In the genomic region with DNA sequence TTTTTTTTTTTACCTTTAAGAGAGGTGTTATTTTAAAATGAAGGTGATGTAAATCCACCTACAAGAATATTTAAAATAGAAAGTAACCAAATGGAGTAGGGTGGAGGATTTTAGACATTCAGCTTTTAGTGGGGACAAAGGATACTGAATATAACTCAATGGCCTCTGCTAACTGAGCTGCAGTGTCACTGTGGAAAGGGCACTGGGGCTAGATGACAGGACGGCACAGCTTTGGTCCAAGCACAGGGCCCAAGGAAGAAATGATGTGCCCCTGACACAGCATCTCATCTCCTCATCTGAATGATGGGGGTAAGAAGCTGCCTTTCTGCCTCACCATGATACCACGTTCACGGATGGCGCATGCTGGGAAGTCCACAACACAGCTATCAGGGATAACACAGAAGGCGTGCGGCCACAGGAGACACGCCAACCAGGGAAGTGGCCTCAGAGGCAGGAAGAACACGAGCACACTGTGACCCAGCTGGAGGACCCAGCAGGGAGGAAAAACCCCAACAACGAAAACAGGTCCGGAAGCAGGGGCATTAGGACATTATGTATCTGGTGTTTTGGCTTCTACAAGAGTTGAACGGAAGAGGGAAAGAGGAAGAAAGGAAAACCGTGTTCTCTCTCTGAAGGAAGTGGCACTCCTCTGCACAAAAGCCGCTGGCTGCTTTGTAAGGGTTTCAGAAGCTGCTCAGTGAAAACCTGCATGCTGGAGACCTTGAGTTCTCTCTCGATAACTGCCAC, we compare ENCODE assay signal across 12 cellular contexts.
A peak's percentile ranks its signal among the peaks of the same experiment; 100 is the strongest.
DNase-seq lines count a peak whose midpoint lies in the region; ATAC-seq and TF ChIP-seq lines count a peak whose summit lies in the region.
"Had no signal": no experiment of that assay in that cellular context is flagged by ENCODE, and none has a peak within 500 bp of the region (broad histone marks: within the 10 kb centered on the region; RNA-seq: fewer than 3 reads in every experiment).

No MANE protein-coding gene starts in this region.

- H3K27ac Mint-ChIP-seq in CD4-positive, CD25-positive, alpha-beta regulatory T cell = peak overlapping the region; percentile 66 to 74 (median 70)
- H3K27ac Mint-ChIP-seq in natural killer cell = peak overlapping the region; percentile 59 to 60

- H3K36me3 ChIP-seq in CD4-positive, CD25-positive, alpha-beta regulatory T cell (ENCODE audit: control insufficient read depth, insufficient read depth, low read length) = peaks cover 14% of the 10 kb centered on the region
- H3K36me3 ChIP-seq in HEK293 (ENCODE audit: control insufficient read depth in 2 of 2, insufficient read depth in 1 of 2, low read length in 2 of 2) (peaks cover 0 to 28% of the 10 kb centered on the region in 2 experiments; a peak in 1 of 3 replicates), left lung (peaks cover 0 to 30% of the 10 kb centered on the region in 2 donors)

- CTCF ChIA-PET in HEK293 (lab: Yijun Ruan, JAX) = interaction anchor here (0.6 to 1.5 kb wide), 2 partner anchors 30 to 1421 kb away, joined by 3 read pairs; no protein-coding TSS in a partner anchor

- intact Hi-C loops in natural killer cell (cut with micrococcal nuclease) (no loop called here), left lung (cut with DNase I) (no loop called here)

- POLR2A ChIA-PET in HEK293 (lab: Yijun Ruan, JAX) = no interaction called here

- H3K36me3 Mint-ChIP-seq in CD4-positive, CD25-positive, alpha-beta regulatory T cell = peaks cover 50% of the 10 kb centered on the region
- H3K36me3 Mint-ChIP-seq in natural killer cell = peaks cover 20% of the 10 kb centered on the region

- peaks cover 18 to 52% (median 36%) of the 10 kb centered on the region in 4 donors for H3K4me1 Mint-ChIP-seq in CD4-positive, CD25-positive, alpha-beta regulatory T cell
- H3K4me1 Mint-ChIP-seq in natural killer cell = peaks cover 49 to 68% of the 10 kb centered on the region in 2 donors

- H3K9me3 Mint-ChIP-seq in CD4-positive, CD25-positive, alpha-beta regulatory T cell = no peaks in the 10 kb centered on the region
- H3K9me3 Mint-ChIP-seq in natural killer cell = no peaks in the 10 kb centered on the region

- H3K4me1 ChIP-seq in CD4-positive, CD25-positive, alpha-beta regulatory T cell (ENCODE audit: control insufficient read depth, insufficient read depth, low read length, poor library complexity, severe bottlenecking) = peaks cover 7% of the 10 kb centered on the region
- H3K4me1 ChIP-seq in HEK293 (ENCODE audit: control insufficient read depth, insufficient read depth, low read length) = no peaks in the 10 kb centered on the region; the same call in 1 of the 2 replicates
- peaks cover 0 to 27% of the 10 kb centered on the region in 2 donors for H3K4me1 ChIP-seq in left lung

- ATAC-seq in CD4-positive, CD25-positive, alpha-beta regulatory T cell (ENCODE audit: low read depth in 2 of 2) = no peak
- ATAC-seq in natural killer cell = peak in 1 of 3 donors; percentile 21
- no peak for ATAC-seq in GM19328 (IDR thresholded peaks at IDR 0.05; ENCODE audit: unreplicated experiment)
- ATAC-seq in left lung = no peak
- no peak for ATAC-seq in HG03521 (IDR thresholded peaks at IDR 0.05; ENCODE audit: unreplicated experiment)

- TF ChIP-seq CTCF in HEK293 (tag by site-specific recombination; IDR thresholded peaks at IDR 0.05) (no peak), coronary artery (IDR thresholded peaks at IDR 0.05) (no peak), natural killer cell (IDR thresholded peaks at IDR 0.05) (no peak), left lung (IDR thresholded peaks at IDR 0.05) (no peak)

- H3K9me3 ChIP-seq in CD4-positive, CD25-positive, alpha-beta regulatory T cell (ENCODE audit: control insufficient read depth in 2 of 2, low read length in 2 of 2) = no peaks in the 10 kb centered on the region
- no peaks in the 10 kb centered on the region for H3K9me3 ChIP-seq in HEK293 (ENCODE audit: control insufficient read depth, insufficient read depth, low read depth, low read length)
- H3K9me3 ChIP-seq in left lung = no peaks in the 10 kb centered on the region
- H3K9me3 ChIP-seq: vagina had no signal

- no peaks in the 10 kb centered on the region for H3K27me3 ChIP-seq in CD4-positive, CD25-positive, alpha-beta regulatory T cell (ENCODE audit: control insufficient read depth, insufficient read depth, low read length)
- no peaks in the 10 kb centered on the region for H3K27me3 ChIP-seq in left lung
- H3K27me3 ChIP-seq: vagina had no signal

- no peak overlapping the region for H3K4me3 Mint-ChIP-seq in CD4-positive, CD25-positive, alpha-beta regulatory T cell
- H3K4me3 Mint-ChIP-seq in natural killer cell = peak overlapping the region; percentile 29

- no peak overlapping the region for H3K27ac ChIP-seq in CD4-positive, CD25-positive, alpha-beta regulatory T cell (ENCODE audit: insufficient read depth, low read length, poor library complexity, severe bottlenecking)
- no peak overlapping the region for H3K27ac ChIP-seq in HEK293 (ENCODE audit: extremely low read depth, low read depth, low read length)
- H3K27ac ChIP-seq in coronary artery = peak overlapping the region; percentile 23 to 78
- peak overlapping the region in 1 of 2 donors; percentile 39 for H3K27ac ChIP-seq in left lung
- H3K27ac ChIP-seq: GM23248, vagina had no signal

- no peak for DNase-seq in CD4-positive, CD25-positive, alpha-beta regulatory T cell
- DNase-seq in coronary artery (ENCODE audit: low spot score) = no peak
- no peak for DNase-seq in natural killer cell
- no peak for DNase-seq in SHP77 (lab: John Stamatoyannopoulos, UW)
- no peak for DNase-seq in left lung
- DNase-seq: DMS79 treated with DMSO at 0.1 percent for 48 hours, GM23248, NCI-H69 had no signal

- H3K27me3 Mint-ChIP-seq in CD4-positive, CD25-positive, alpha-beta regulatory T cell = no peaks in the 10 kb centered on the region
- no peaks in the 10 kb centered on the region for H3K27me3 Mint-ChIP-seq in natural killer cell (ENCODE audit: low read depth in 2 of 2)

- H3K4me3 ChIP-seq in CD4-positive, CD25-positive, alpha-beta regulatory T cell (ENCODE audit: low read depth, low read length) = no peak overlapping the region
- H3K4me3 ChIP-seq in HEK293 (ENCODE audit: low read depth, low read length) = no peak overlapping the region
- peak overlapping the region; percentile 36 for H3K4me3 ChIP-seq in coronary artery
- H3K4me3 ChIP-seq in left lung = no peak overlapping the region
- H3K4me3 ChIP-seq: GM23248, vagina had no signal

TF ChIP-seq in HEK293, 187 proteins besides CTCF, POLR2A, EP300 and RAD21:
- TF ChIP-seq ZNF121 (tag by site-specific recombination; IDR thresholded peaks at IDR 0.05) (no peak), ZIC2 (tag by site-specific recombination; IDR thresholded peaks at IDR 0.05) (peak; percentile 40)

Comparison
In these comparisons a context has a peak if more than half of its experiments do, and no peak if none do; other contexts are left out.
1. H3K27ac ChIP-seq: peak in coronary artery (2 of 2); none in CD4-positive, CD25-positive, alpha-beta regulatory T cell (single experiment) and HEK293 (single experiment).